ENCODE assay signal across 8 cellular contexts in genomic region chr3:128492353-128493220, GRCh38. TPM values are rescaled to one million over a fixed set of nuclear protein-coding genes. Genes with fewer than 3 reads are reported as not detected.
DNase-seq lines count a peak whose midpoint lies in the region; ATAC-seq and TF ChIP-seq lines count a peak whose summit lies in the region.

GATA2 (minus strand) TSS chr3:128493201; CDS start chr3:128487031, 6,170 bp downstream.

- no peak within 1 kb of the TSS for H3K4me2 ChIP-seq in osteoblast (ENCODE audit: insufficient read depth, low read length)

- H2AFZ ChIP-seq in osteoblast (ENCODE audit: low read length) = no peak within 1 kb of the TSS

- H4K20me1 ChIP-seq in osteoblast (ENCODE audit: insufficient read depth, low read length) = peaks cover 23% of the 10 kb centered on the region

- H3K4me3 ChIP-seq in osteoblast (ENCODE audit: insufficient read depth, low read length) = no peak within 1 kb of the TSS

- H3K4me1 Mint-ChIP-seq in dendritic cell treated with granulocyte-macrophage colony-stimulating factor and Interleukin-4, amounts not matched to agents 40 ng/mL and 50 ng/mL, for 4 days (ENCODE audit: low read depth) = peaks cover 40% of the 10 kb centered on the region

- TF ChIP-seq CTCF in osteoblast (IDR thresholded peaks at IDR 0.05; ENCODE audit: extremely low read depth, low read depth, low read length) = no peak

- peaks cover 75% of the 10 kb centered on the region for H3K27me3 ChIP-seq in osteoblast (ENCODE audit: insufficient read depth, low read length)

- H3K36me3 ChIP-seq in osteoblast (ENCODE audit: insufficient read depth, low read length) = no peaks in the 10 kb centered on the region

- DNase-seq in DMS53 treated with DMSO at 0.1 percent for 48 hours (lab: John Stamatoyannopoulos, UW; ENCODE audit: unreplicated experiment) (peak; percentile 22), NCI-H1105 (lab: John Stamatoyannopoulos, UW) (peak; percentile 19), osteoblast (ENCODE audit: insufficient read length, low spot score, missing footprints) (peak; percentile 69), epidermal melanocyte (ENCODE audit: insufficient read length, low spot score) (no peak), HEK293T (ENCODE audit: extremely low spot score) (no peak)
- DNase-seq in activated CD4-positive, CD25-positive, alpha-beta regulatory T cell treated with anti-CD3 and anti-CD28 coated beads, Interleukin-2, amount 50 U/mL, for 72 hours = no peak

- no peak within 1 kb of the TSS for H3K27ac ChIP-seq in osteoblast (ENCODE audit: low read depth, low read length)

- POLR2A ChIA-PET in HEK293T (lab: Yijun Ruan, JAX) = no interaction called here

- no peak for ATAC-seq in GM21528 (IDR thresholded peaks at IDR 0.05; ENCODE audit: low FRiP score, unreplicated experiment)

- peaks cover 93% of the 10 kb centered on the region for H3K27me3 Mint-ChIP-seq in dendritic cell treated with granulocyte-macrophage colony-stimulating factor and Interleukin-4, amounts not matched to agents 40 ng/mL and 50 ng/mL, for 4 days

- peak within 1 kb of the TSS; percentile 18 for H3K4me3 Mint-ChIP-seq in dendritic cell treated with granulocyte-macrophage colony-stimulating factor and Interleukin-4, amounts not matched to agents 40 ng/mL and 50 ng/mL, for 4 days

- intact Hi-C loops in dendritic cell treated with granulocyte-macrophage colony-stimulating factor and Interleukin-4, amounts not matched to agents 40 ng/mL and 50 ng/mL, for 4 days (cut with micrococcal nuclease) = loop anchor here (10.0 kb wide), 1 partner anchor 92 kb away; no protein-coding TSS in a partner anchor

- peaks cover 11% of the 10 kb centered on the region for H3K4me1 ChIP-seq in osteoblast (ENCODE audit: insufficient read depth, low read length)

- CTCF ChIA-PET in HEK293T (lab: Yijun Ruan, JAX) = no interaction called here

- H3K9me3 Mint-ChIP-seq in dendritic cell treated with granulocyte-macrophage colony-stimulating factor and Interleukin-4, amounts not matched to agents 40 ng/mL and 50 ng/mL, for 4 days = no peaks in the 10 kb centered on the region

- no peaks in the 10 kb centered on the region for H3K36me3 Mint-ChIP-seq in dendritic cell treated with granulocyte-macrophage colony-stimulating factor and Interleukin-4, amounts not matched to agents 40 ng/mL and 50 ng/mL, for 4 days (ENCODE audit: low read depth)

- no peaks in the 10 kb centered on the region for H3K9me3 ChIP-seq in osteoblast (ENCODE audit: low read depth, low read length)

- H3K27ac Mint-ChIP-seq in dendritic cell treated with granulocyte-macrophage colony-stimulating factor and Interleukin-4, amounts not matched to agents 40 ng/mL and 50 ng/mL, for 4 days = no peak within 1 kb of the TSS

- no peaks in the 10 kb centered on the region for H3K79me2 ChIP-seq in osteoblast (ENCODE audit: insufficient read depth, low read length)

TF ChIP-seq in HEK293T, 16 proteins besides CTCF, POLR2A, EP300 and RAD21:
- TF ChIP-seq LEF1 (IDR thresholded peaks at IDR 0.05; ENCODE audit: borderline replicate concordance) (no peak), BHLHE40 (IDR thresholded peaks at IDR 0.05; ENCODE audit: borderline replicate concordance) (no peak), PKNOX1 (IDR thresholded peaks at IDR 0.05) (no peak), TARDBP (IDR thresholded peaks at IDR 0.05) (no peak), SP1 (IDR thresholded peaks at IDR 0.05) (no peak), FOXK2 (IDR thresholded peaks at IDR 0.05) (no peak), L3MBTL2 (conservative IDR thresholded peaks at IDR 0.05) (no peak), ARNT (IDR thresholded peaks at IDR 0.05) (no peak), FOXM1 (IDR thresholded peaks at IDR 0.05; ENCODE audit: borderline replicate concordance) (no peak), CTBP1 (IDR thresholded peaks at IDR 0.05; ENCODE audit: borderline replicate concordance) (no peak), ZNF384 (IDR thresholded peaks at IDR 0.05) (no peak), FOXA1 (IDR thresholded peaks at IDR 0.05) (no peak), SUZ12 (IDR thresholded peaks at IDR 0.05) (no peak), NFRKB (IDR thresholded peaks at IDR 0.05) (no peak), ELF4 (IDR thresholded peaks at IDR 0.05) (no peak), HDGF (IDR thresholded peaks at IDR 0.05; ENCODE audit: borderline replicate concordance) (no peak)

RNA-seq across cellular contexts. Expression of gene GATA2, which starts in this region (rescaled TPM):
- total RNA-seq in osteoblast = 0.72 and 0.88 TPM in 2 replicates

Comparison
In these comparisons a context has a peak if more than half of its experiments do, and no peak if none do; other contexts are left out.
1. Peak in DNase-seq in osteoblast; RNA of the gene not detected or under 1 TPM.
2. DNase-seq: peak in DMS53 treated with DMSO at 0.1 percent for 48 hours (single experiment) and NCI-H1105 (single experiment); none in epidermal melanocyte (single experiment), HEK293T (single experiment) and activated CD4-positive, CD25-positive, alpha-beta regulatory T cell treated with anti-CD3 and anti-CD28 coated beads, Interleukin-2, amount 50 U/mL, for 72 hours (single experiment).